ENCODE assay signal across 1 cellular context in the genomic region with DNA sequence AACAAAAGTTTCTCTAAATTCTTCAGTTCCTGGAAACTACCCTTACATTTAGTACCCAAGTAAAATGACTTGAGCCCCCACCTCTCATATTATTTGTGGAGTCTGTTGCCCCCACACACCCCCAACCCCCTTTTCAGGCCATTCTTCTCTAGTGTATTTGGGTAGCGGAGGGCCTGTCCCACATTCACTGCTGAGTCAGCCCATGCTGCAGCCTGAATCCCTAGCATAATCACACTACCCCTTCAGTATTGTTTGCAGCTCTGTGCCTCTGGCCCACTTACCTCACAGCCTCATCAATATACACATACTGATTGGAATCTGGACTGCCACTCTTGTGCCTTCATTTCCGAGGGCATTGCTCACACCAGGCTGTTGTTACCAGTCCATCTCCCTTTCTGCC.
TF ChIP-seq lines count a peak whose summit lies in the region.

No MANE protein-coding gene starts in this region.

TF ChIP-seq in GM12878, 131 proteins besides CTCF, POLR2A, EP300 and RAD21 (continued from another document):
- TF ChIP-seq, protein P1, sequence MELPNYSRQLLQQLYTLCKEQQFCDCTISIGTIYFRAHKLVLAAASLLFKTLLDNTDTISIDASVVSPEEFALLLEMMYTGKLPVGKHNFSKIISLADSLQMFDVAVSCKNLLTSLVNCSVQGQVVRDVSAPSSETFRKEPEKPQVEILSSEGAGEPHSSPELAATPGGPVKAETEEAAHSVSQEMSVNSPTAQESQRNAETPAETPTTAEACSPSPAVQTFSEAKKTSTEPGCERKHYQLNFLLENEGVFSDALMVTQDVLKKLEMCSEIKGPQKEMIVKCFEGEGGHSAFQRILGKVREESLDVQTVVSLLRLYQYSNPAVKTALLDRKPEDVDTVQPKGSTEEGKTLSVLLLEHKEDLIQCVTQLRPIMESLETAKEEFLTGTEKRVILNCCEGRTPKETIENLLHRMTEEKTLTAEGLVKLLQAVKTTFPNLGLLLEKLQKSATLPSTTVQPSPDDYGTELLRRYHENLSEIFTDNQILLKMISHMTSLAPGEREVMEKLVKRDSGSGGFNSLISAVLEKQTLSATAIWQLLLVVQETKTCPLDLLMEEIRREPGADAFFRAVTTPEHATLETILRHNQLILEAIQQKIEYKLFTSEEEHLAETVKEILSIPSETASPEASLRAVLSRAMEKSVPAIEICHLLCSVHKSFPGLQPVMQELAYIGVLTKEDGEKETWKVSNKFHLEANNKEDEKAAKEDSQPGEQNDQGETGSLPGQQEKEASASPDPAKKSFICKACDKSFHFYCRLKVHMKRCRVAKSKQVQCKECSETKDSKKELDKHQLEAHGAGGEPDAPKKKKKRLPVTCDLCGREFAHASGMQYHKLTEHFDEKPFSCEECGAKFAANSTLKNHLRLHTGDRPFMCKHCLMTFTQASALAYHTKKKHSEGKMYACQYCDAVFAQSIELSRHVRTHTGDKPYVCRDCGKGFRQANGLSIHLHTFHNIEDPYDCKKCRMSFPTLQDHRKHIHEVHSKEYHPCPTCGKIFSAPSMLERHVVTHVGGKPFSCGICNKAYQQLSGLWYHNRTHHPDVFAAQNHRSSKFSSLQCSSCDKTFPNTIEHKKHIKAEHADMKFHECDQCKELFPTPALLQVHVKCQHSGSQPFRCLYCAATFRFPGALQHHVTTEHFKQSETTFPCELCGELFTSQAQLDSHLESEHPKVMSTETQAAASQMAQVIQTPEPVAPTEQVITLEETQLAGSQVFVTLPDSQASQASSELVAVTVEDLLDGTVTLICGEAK (IDR thresholded peaks at IDR 0.05; ENCODE audit: borderline replicate concordance) = no peak
